Comparison of ENCODE assay signal across 8 cellular contexts in genomic region chr7:101218236-101219130, GRCh38. TPM values are rescaled to one million over a fixed set of nuclear protein-coding genes. Genes with fewer than 3 reads are reported as not detected.
DNase-seq lines count a peak whose midpoint lies in the region; ATAC-seq, FAIRE-seq and TF ChIP-seq lines count a peak whose summit lies in the region.

No MANE protein-coding gene starts in this region.

- H3K9me3 ChIP-seq in ascending aorta: no peaks in the 10 kb centered on the region
- no peaks in the 10 kb centered on the region for H3K9me3 ChIP-seq in HepG2 (ENCODE audit: low read length)
- H3K9me3 ChIP-seq in upper lobe of right lung: no peaks in the 10 kb centered on the region

- H3K4me3 ChIP-seq in ascending aorta: peak overlapping the region; percentile 72 to 78
- H3K4me3 ChIP-seq in HepG2 (replicated peaks in 1 of 3; ENCODE audit: insufficient read depth in 1 of 3, low read depth in 2 of 3, low read length in 3 of 3): peak overlapping the region; percentile 82 to 95 (median 83)
- H3K4me3 ChIP-seq in upper lobe of right lung: peak overlapping the region; percentile 95

- TF ChIP-seq RAD21 in HepG2 (CRISPR knock-in tag; IDR thresholded peaks at IDR 0.05): no peak

- in situ Hi-C loops in HepG2 (cut with HindIII; ENCODE audit: extremely low pct_ligation_motif_present, low pct_unique_long_range_greater_than_20kb): no loop called here

- TSS peak; percentile 81 for BruUV-seq in HepG2 (replicated peaks; lab: Mats Ljungman, UMichigan)

- peak overlapping the region; percentile 29 to 78 for H3K27ac ChIP-seq in ascending aorta
- H3K27ac ChIP-seq in HepG2 (ENCODE audit: extremely low read length, insufficient read depth, low read length): peak overlapping the region; percentile 84
- peak overlapping the region; percentile 88 for H3K27ac ChIP-seq in upper lobe of right lung

- WGBS in HepG2 (ENCODE audit: low lambda C conversion rate): 1% methylated on average over 24 of the region's 26 CpGs

- H3K4me1 ChIP-seq in ascending aorta: peaks cover 9 to 18% of the 10 kb centered on the region in 2 donors
- H3K4me1 ChIP-seq in HepG2 (ENCODE audit: insufficient read depth, low read length): peaks cover 44% of the 10 kb centered on the region
- H3K4me1 ChIP-seq in upper lobe of right lung: peaks cover 16% of the 10 kb centered on the region

- peak overlapping the region; percentile 91 for H3K4me2 ChIP-seq in HepG2 (ENCODE audit: low read depth, low read length)

- no peak for DNase-seq in ascending aorta (ENCODE audit: low spot score in 2 of 2)
- no peak for DNase-seq in HepG2 (ENCODE audit: low spot score)
- no peak for DNase-seq in upper lobe of right lung
- no peak for DNase-seq in AG08396 (ENCODE audit: low spot score)
- no peak for DNase-seq in activated CD4-positive, CD25-positive, alpha-beta regulatory T cell (lab: John Stamatoyannopoulos, UW)
- no peak for DNase-seq in NCI-H345 (lab: John Stamatoyannopoulos, UW)

- peaks cover 29% of the 10 kb centered on the region for H3K79me2 ChIP-seq in HepG2 (ENCODE audit: insufficient read depth, low read length)

- H3K27me3 ChIP-seq in ascending aorta: no peaks in the 10 kb centered on the region
- no peaks in the 10 kb centered on the region; a peak in 1 of 5 replicates for H3K27me3 ChIP-seq in HepG2 (ENCODE audit: control insufficient read depth in 1 of 2, insufficient read depth in 2 of 2, low read length in 2 of 2)
- H3K27me3 ChIP-seq in upper lobe of right lung: no peaks in the 10 kb centered on the region

- peak; percentile 28 for FAIRE-seq in HepG2 (lab: Jason Lieb, UNC)

- ATAC-seq in GM18520 (IDR thresholded peaks at IDR 0.05; ENCODE audit: unreplicated experiment) (peak; percentile 9), HG03064 (IDR thresholded peaks at IDR 0.05; ENCODE audit: low read depth, unreplicated experiment) (peak; percentile 13), HepG2 (peak; percentile 54), upper lobe of right lung (no peak)

- H4K20me1 ChIP-seq in HepG2 (ENCODE audit: insufficient read depth, low read length): no peaks in the 10 kb centered on the region

- intact Hi-C loops in ascending aorta (cut with DNase I) (loop anchor here (1.0 to 5.0 kb wide), 5 partner anchors 26 to 1214 kb away; partner anchors contain the start of genes AP1S1, ORAI2 and UFSP1), HepG2 (cut with micrococcal nuclease; ENCODE audit: unreplicated experiment) (loop anchor here (1.0 kb wide), 1 partner anchor 26 kb away; no protein-coding TSS in a partner anchor), upper lobe of right lung (cut with DNase I) (no loop called here)

- peak overlapping the region; percentile 86 for H3K9ac ChIP-seq in HepG2 (ENCODE audit: insufficient read depth, low read depth, low read length)

- CTCF ChIA-PET in HepG2 (lab: Yijun Ruan, JAX; ENCODE audit: low intra/inter-chr PET ratio, low total read pairs): interaction anchor here (1.0 kb wide), 1 partner anchor 25 kb away, joined by 3 read pairs; no protein-coding TSS in a partner anchor

- H2AFZ ChIP-seq in HepG2 (ENCODE audit: low read length): no peak overlapping the region

- H3K36me3 ChIP-seq in ascending aorta (peaks cover 18 to 22% of the 10 kb centered on the region in 2 donors), HepG2 (replicated peaks in 1 of 2; ENCODE audit: control insufficient read depth in 1 of 2, insufficient read depth in 2 of 2, low read length in 2 of 2) (peaks cover 4 to 16% of the 10 kb centered on the region in 2 experiments; a peak in 4 of 5 replicates), upper lobe of right lung (peaks cover 38% of the 10 kb centered on the region)

- TF ChIP-seq CTCF in ascending aorta (IDR thresholded peaks at IDR 0.05): no peak
- no peak for TF ChIP-seq CTCF in HepG2 (CRISPR knock-in tag; IDR thresholded peaks at IDR 0.05)
- no peak for TF ChIP-seq CTCF in upper lobe of right lung (IDR thresholded peaks at IDR 0.05)

- TF ChIP-seq POLR2A in HepG2 (IDR thresholded peaks at IDR 0.05; ENCODE audit: insufficient read depth in 1 of 2, low read depth in 2 of 2, low read length in 2 of 2): no peak; a peak in 1 of 4 replicates

- POLR2A ChIA-PET in HepG2 (lab: Yijun Ruan, JAX): interaction anchor here (0.6 to 11.2 kb wide), 22 partner anchors 11 to 1039 kb away, joined by 3 to 202 read pairs (median 6); partner anchors contain the start of genes CLDN15, FIS1, IFT22 and MOGAT3

- TF ChIP-seq EP300 in HepG2 (IDR thresholded peaks at IDR 0.05; ENCODE audit: low read depth in 2 of 2, low read length in 2 of 2) (0 out of 4 replicates have a peak, but pooled peaks of 1 of the 2 experiments have one; percentile 10), HepG2 (CRISPR knock-in tag; IDR thresholded peaks at IDR 0.05; ENCODE audit: borderline replicate concordance) (no peak)

RNA-seq across cellular contexts. Expression of gene ZNHIT1, which starts 0.5 kb away (rescaled TPM):
- 87.9 TPM for total RNA-seq in ascending aorta
- 64.5 and 66.5 TPM in 2 replicates for total RNA-seq in HepG2 (2016; rRNA removed; fragmentation: Illumina TruSeq; extraction: Trizol)
- total RNA-seq in HepG2 (2016; cell fraction: cytosol; rRNA removed; fragmentation: Illumina TruSeq; extraction: Trizol; ENCODE audit: low read depth): 64.0 and 69.5 TPM in 2 replicates
- 68.4 and 76.1 TPM in 2 replicates for total RNA-seq in HepG2 (2016; cell fraction: insoluble cytoplasmic fraction; rRNA removed; fragmentation: Illumina TruSeq; extraction: Trizol)
- total RNA-seq in HepG2 (2016; cell fraction: membrane; rRNA removed; fragmentation: Illumina TruSeq; extraction: Trizol): 53.8 and 60.2 TPM in 2 replicates
- total RNA-seq in HepG2 (2016; cell fraction: nucleus; rRNA removed; fragmentation: Illumina TruSeq; extraction: Trizol): 26.8 and 31.3 TPM in 2 replicates
- 32.5 and 36.8 TPM in 2 replicates for polyA plus RNA-seq in HepG2 (2011; rRNA removed)
- polyA plus RNA-seq in HepG2 (2011; cell fraction: cytosol; rRNA removed): 42.7 and 52.4 TPM in 2 replicates
- polyA plus RNA-seq in HepG2 (2011; cell fraction: nucleus; rRNA removed): 23.5 and 25.9 TPM in 2 replicates
- polyA plus RNA-seq in HepG2 (2012): 41.6 and 44.7 TPM in 2 replicates
- 71.9 and 73.7 TPM in 2 replicates for polyA plus RNA-seq in HepG2 (2016; cell fraction: cytosol; fragmentation: Illumina TruSeq; extraction: Trizol; ENCODE audit: low read depth)
- polyA plus RNA-seq in HepG2 (2016; cell fraction: insoluble cytoplasmic fraction; fragmentation: Illumina TruSeq; extraction: Trizol; ENCODE audit: low read depth): 68.8 and 69.1 TPM in 2 replicates
- polyA plus RNA-seq in HepG2 (2016; cell fraction: membrane; fragmentation: Illumina TruSeq; extraction: Trizol; ENCODE audit: low read depth): 47.5 and 51.9 TPM in 2 replicates
- polyA plus RNA-seq in HepG2 (2016; cell fraction: nucleus; fragmentation: Illumina TruSeq; extraction: Trizol; ENCODE audit: insufficient read depth, low read depth): 57.2 and 62.8 TPM in 2 replicates
- 23.4 and 35.9 TPM in 2 replicates for polyA minus RNA-seq in HepG2 (2011; rRNA and poly(A)+ RNA removed; ENCODE audit: low replicate concordance)
- polyA minus RNA-seq in HepG2 (2011; cell fraction: cytosol; rRNA and poly(A)+ RNA removed): 21.7 and 22.1 TPM in 2 replicates
- 5.4 and 6.3 TPM in 2 replicates for polyA minus RNA-seq in HepG2 (2011; cell fraction: nucleus; rRNA and poly(A)+ RNA removed)
- 51.9 TPM for total RNA-seq in upper lobe of right lung

RNA-seq across cellular contexts. Expression of gene PLOD3, which starts 1.1 kb away (rescaled TPM):
- total RNA-seq in ascending aorta (165 TPM), HepG2 (2016; rRNA removed; fragmentation: Illumina TruSeq; extraction: Trizol) (22.2 and 67.4 TPM in 2 replicates), upper lobe of right lung (82.1 TPM)
- 23.9 and 25.4 TPM in 2 replicates for total RNA-seq in HepG2 (2016; cell fraction: cytosol; rRNA removed; fragmentation: Illumina TruSeq; extraction: Trizol; ENCODE audit: low read depth)
- 20.2 and 72.6 TPM in 2 replicates for total RNA-seq in HepG2 (2016; cell fraction: insoluble cytoplasmic fraction; rRNA removed; fragmentation: Illumina TruSeq; extraction: Trizol)
- 24.4 and 25.4 TPM in 2 replicates for total RNA-seq in HepG2 (2016; cell fraction: membrane; rRNA removed; fragmentation: Illumina TruSeq; extraction: Trizol)
- total RNA-seq in HepG2 (2016; cell fraction: nucleus; rRNA removed; fragmentation: Illumina TruSeq; extraction: Trizol): 63.9 and 86.6 TPM in 2 replicates
- polyA plus RNA-seq in HepG2 (2011; rRNA removed): 65.8 and 69.0 TPM in 2 replicates
- 46.3 and 69.3 TPM in 2 replicates for polyA plus RNA-seq in HepG2 (2011; cell fraction: cytosol; rRNA removed)
- 162 and 195 TPM in 2 replicates for polyA plus RNA-seq in HepG2 (2011; cell fraction: nucleus; rRNA removed)
- 53.0 and 94.8 TPM in 2 replicates for polyA plus RNA-seq in HepG2 (2012)
- 12.2 and 13.8 TPM in 2 replicates for polyA plus RNA-seq in HepG2 (2016; cell fraction: cytosol; fragmentation: Illumina TruSeq; extraction: Trizol; ENCODE audit: low read depth)
- polyA plus RNA-seq in HepG2 (2016; cell fraction: insoluble cytoplasmic fraction; fragmentation: Illumina TruSeq; extraction: Trizol; ENCODE audit: low read depth): 27.9 and 38.5 TPM in 2 replicates
- polyA plus RNA-seq in HepG2 (2016; cell fraction: membrane; fragmentation: Illumina TruSeq; extraction: Trizol; ENCODE audit: low read depth): 21.2 and 23.4 TPM in 2 replicates
- polyA plus RNA-seq in HepG2 (2016; cell fraction: nucleus; fragmentation: Illumina TruSeq; extraction: Trizol; ENCODE audit: insufficient read depth, low read depth): 217 and 227 TPM in 2 replicates
- polyA minus RNA-seq in HepG2 (2011; rRNA and poly(A)+ RNA removed; ENCODE audit: low replicate concordance): 44.4 and 96.8 TPM in 2 replicates
- 55.0 and 69.8 TPM in 2 replicates for polyA minus RNA-seq in HepG2 (2011; cell fraction: cytosol; rRNA and poly(A)+ RNA removed)
- 37.7 and 50.2 TPM in 2 replicates for polyA minus RNA-seq in HepG2 (2011; cell fraction: nucleus; rRNA and poly(A)+ RNA removed)

RNA-seq across cellular contexts. Expression of gene MOGAT3, which starts 17.6 kb away (rescaled TPM):
- total RNA-seq in ascending aorta (not detected), HepG2 (2016; rRNA removed; fragmentation: Illumina TruSeq; extraction: Trizol) (5.5 and 22.5 TPM in 2 replicates), upper lobe of right lung (not detected)
- total RNA-seq in HepG2 (2016; cell fraction: cytosol; rRNA removed; fragmentation: Illumina TruSeq; extraction: Trizol; ENCODE audit: low read depth): 4.9 TPM in 2 replicates
- 5.7 and 22.7 TPM in 2 replicates for total RNA-seq in HepG2 (2016; cell fraction: insoluble cytoplasmic fraction; rRNA removed; fragmentation: Illumina TruSeq; extraction: Trizol)
- total RNA-seq in HepG2 (2016; cell fraction: membrane; rRNA removed; fragmentation: Illumina TruSeq; extraction: Trizol): 4.8 and 5.0 TPM in 2 replicates
- 38.2 and 46.4 TPM in 2 replicates for total RNA-seq in HepG2 (2016; cell fraction: nucleus; rRNA removed; fragmentation: Illumina TruSeq; extraction: Trizol)
- 30.5 and 39.2 TPM in 2 replicates for polyA plus RNA-seq in HepG2 (2011; rRNA removed)
- polyA plus RNA-seq in HepG2 (2011; cell fraction: cytosol; rRNA removed): 16.6 and 17.2 TPM in 2 replicates
- polyA plus RNA-seq in HepG2 (2011; cell fraction: nucleus; rRNA removed): 82.9 and 84.5 TPM in 2 replicates
- 17.1 and 24.2 TPM in 2 replicates for polyA plus RNA-seq in HepG2 (2012)
- 1.8 and 2.5 TPM in 2 replicates for polyA plus RNA-seq in HepG2 (2016; cell fraction: cytosol; fragmentation: Illumina TruSeq; extraction: Trizol; ENCODE audit: low read depth)
- 5.6 and 6.9 TPM in 2 replicates for polyA plus RNA-seq in HepG2 (2016; cell fraction: insoluble cytoplasmic fraction; fragmentation: Illumina TruSeq; extraction: Trizol; ENCODE audit: low read depth)
- polyA plus RNA-seq in HepG2 (2016; cell fraction: membrane; fragmentation: Illumina TruSeq; extraction: Trizol; ENCODE audit: low read depth): 2.9 and 3.0 TPM in 2 replicates
- 38.7 and 42.5 TPM in 2 replicates for polyA plus RNA-seq in HepG2 (2016; cell fraction: nucleus; fragmentation: Illumina TruSeq; extraction: Trizol; ENCODE audit: insufficient read depth, low read depth)
- 121 TPM in 1 of 2 replicates, not detected in the other for polyA minus RNA-seq in HepG2 (2011; rRNA and poly(A)+ RNA removed; ENCODE audit: low replicate concordance)
- 14.9 and 15.6 TPM in 2 replicates for polyA minus RNA-seq in HepG2 (2011; cell fraction: cytosol; rRNA and poly(A)+ RNA removed)
- polyA minus RNA-seq in HepG2 (2011; cell fraction: nucleus; rRNA and poly(A)+ RNA removed): 233 and 284 TPM in 2 replicates

RNA-seq across cellular contexts. Expression of gene CLDN15, which starts 19.1 kb away (rescaled TPM):
- total RNA-seq in ascending aorta (27.7 TPM), HepG2 (2016; rRNA removed; fragmentation: Illumina TruSeq; extraction: Trizol) (2.2 and 7.1 TPM in 2 replicates), upper lobe of right lung (17.7 TPM)
- total RNA-seq in HepG2 (2016; cell fraction: cytosol; rRNA removed; fragmentation: Illumina TruSeq; extraction: Trizol; ENCODE audit: low read depth): 1.6 and 1.9 TPM in 2 replicates
- total RNA-seq in HepG2 (2016; cell fraction: insoluble cytoplasmic fraction; rRNA removed; fragmentation: Illumina TruSeq; extraction: Trizol): 1.7 and 7.0 TPM in 2 replicates
- 2.3 and 3.3 TPM in 2 replicates for total RNA-seq in HepG2 (2016; cell fraction: membrane; rRNA removed; fragmentation: Illumina TruSeq; extraction: Trizol)
- 8.2 and 12.3 TPM in 2 replicates for total RNA-seq in HepG2 (2016; cell fraction: nucleus; rRNA removed; fragmentation: Illumina TruSeq; extraction: Trizol)
- polyA plus RNA-seq in HepG2 (2011; rRNA removed): 17.8 and 20.6 TPM in 2 replicates
- 5.9 and 8.1 TPM in 2 replicates for polyA plus RNA-seq in HepG2 (2011; cell fraction: cytosol; rRNA removed)
- polyA plus RNA-seq in HepG2 (2011; cell fraction: nucleus; rRNA removed): 79.5 and 89.0 TPM in 2 replicates
- polyA plus RNA-seq in HepG2 (2012): 7.2 and 11.3 TPM in 2 replicates
- polyA plus RNA-seq in HepG2 (2016; cell fraction: cytosol; fragmentation: Illumina TruSeq; extraction: Trizol; ENCODE audit: low read depth): 1.8 and 1.9 TPM in 2 replicates
- polyA plus RNA-seq in HepG2 (2016; cell fraction: insoluble cytoplasmic fraction; fragmentation: Illumina TruSeq; extraction: Trizol; ENCODE audit: low read depth): 2.5 and 3.3 TPM in 2 replicates
- 2.7 and 4.4 TPM in 2 replicates for polyA plus RNA-seq in HepG2 (2016; cell fraction: membrane; fragmentation: Illumina TruSeq; extraction: Trizol; ENCODE audit: low read depth)
- 36.5 and 40.0 TPM in 2 replicates for polyA plus RNA-seq in HepG2 (2016; cell fraction: nucleus; fragmentation: Illumina TruSeq; extraction: Trizol; ENCODE audit: insufficient read depth, low read depth)
- 15.5 and 16.2 TPM in 2 replicates for polyA minus RNA-seq in HepG2 (2011; rRNA and poly(A)+ RNA removed; ENCODE audit: low replicate concordance)
- polyA minus RNA-seq in HepG2 (2011; cell fraction: cytosol; rRNA and poly(A)+ RNA removed): 2.0 and 3.3 TPM in 2 replicates
- polyA minus RNA-seq in HepG2 (2011; cell fraction: nucleus; rRNA and poly(A)+ RNA removed): 18.2 TPM in 2 replicates

RNA-seq across cellular contexts. Expression of gene FIS1, which starts 26.4 kb away (rescaled TPM):
- total RNA-seq in ascending aorta (266 TPM), HepG2 (2016; rRNA removed; fragmentation: Illumina TruSeq; extraction: Trizol) (97.5 and 122 TPM in 2 replicates), upper lobe of right lung (147 TPM)
- total RNA-seq in HepG2 (2016; cell fraction: cytosol; rRNA removed; fragmentation: Illumina TruSeq; extraction: Trizol; ENCODE audit: low read depth): 100 and 125 TPM in 2 replicates
- total RNA-seq in HepG2 (2016; cell fraction: insoluble cytoplasmic fraction; rRNA removed; fragmentation: Illumina TruSeq; extraction: Trizol): 102 and 131 TPM in 2 replicates
- total RNA-seq in HepG2 (2016; cell fraction: membrane; rRNA removed; fragmentation: Illumina TruSeq; extraction: Trizol): 121 and 149 TPM in 2 replicates
- total RNA-seq in HepG2 (2016; cell fraction: nucleus; rRNA removed; fragmentation: Illumina TruSeq; extraction: Trizol): 45.4 and 52.1 TPM in 2 replicates
- 97.5 and 101 TPM in 2 replicates for polyA plus RNA-seq in HepG2 (2011; rRNA removed)
- polyA plus RNA-seq in HepG2 (2011; cell fraction: cytosol; rRNA removed): 160 and 210 TPM in 2 replicates
- 129 and 133 TPM in 2 replicates for polyA plus RNA-seq in HepG2 (2011; cell fraction: nucleus; rRNA removed)
- polyA plus RNA-seq in HepG2 (2012): 51.7 and 63.6 TPM in 2 replicates
- polyA plus RNA-seq in HepG2 (2016; cell fraction: cytosol; fragmentation: Illumina TruSeq; extraction: Trizol; ENCODE audit: low read depth): 123 and 156 TPM in 2 replicates
- 123 and 128 TPM in 2 replicates for polyA plus RNA-seq in HepG2 (2016; cell fraction: insoluble cytoplasmic fraction; fragmentation: Illumina TruSeq; extraction: Trizol; ENCODE audit: low read depth)
- polyA plus RNA-seq in HepG2 (2016; cell fraction: membrane; fragmentation: Illumina TruSeq; extraction: Trizol; ENCODE audit: low read depth): 120 and 131 TPM in 2 replicates
- polyA plus RNA-seq in HepG2 (2016; cell fraction: nucleus; fragmentation: Illumina TruSeq; extraction: Trizol; ENCODE audit: insufficient read depth, low read depth): 87.9 and 91.1 TPM in 2 replicates
- polyA minus RNA-seq in HepG2 (2011; rRNA and poly(A)+ RNA removed; ENCODE audit: low replicate concordance): 39.1 and 61.0 TPM in 2 replicates
- 19.9 and 20.4 TPM in 2 replicates for polyA minus RNA-seq in HepG2 (2011; cell fraction: cytosol; rRNA and poly(A)+ RNA removed)
- polyA minus RNA-seq in HepG2 (2011; cell fraction: nucleus; rRNA and poly(A)+ RNA removed): 35.4 and 38.3 TPM in 2 replicates
